Comparison of ENCODE assay signal across 15 cellular contexts in the genomic region with DNA sequence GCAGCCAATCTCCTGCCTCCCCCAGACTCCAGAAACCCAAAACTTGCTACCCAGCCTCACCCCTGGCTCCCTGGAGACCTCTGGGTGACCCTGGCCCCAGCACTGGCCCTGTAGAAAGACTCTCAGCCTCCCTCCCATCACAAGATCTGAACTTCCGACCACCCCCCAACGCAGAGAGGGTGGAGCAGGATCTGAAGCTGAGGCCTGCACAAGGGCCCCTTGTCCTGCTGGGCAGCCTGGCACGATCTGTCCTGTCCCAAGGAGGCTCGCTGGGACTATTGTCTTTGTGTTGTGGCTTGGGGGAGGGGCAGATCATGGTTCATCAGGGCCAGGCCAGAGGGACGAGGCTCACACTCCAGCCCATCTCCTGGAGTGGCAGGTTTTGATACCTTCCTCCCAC. TPM values are rescaled to one million over a fixed set of nuclear protein-coding genes. Genes with fewer than 3 reads are reported as not detected.
DNase-seq lines count a peak whose midpoint lies in the region; ATAC-seq, FAIRE-seq and TF ChIP-seq lines count a peak whose summit lies in the region.
"Had no signal": no experiment of that assay in that cellular context is flagged by ENCODE, and none has a peak within 500 bp of the region (broad histone marks: within the 10 kb centered on the region; RNA-seq: fewer than 3 reads in every experiment).

No MANE protein-coding gene starts in this region.

- DNase-seq in HepG2 (ENCODE audit: low spot score) = peak; percentile 40
- DNase-seq in right lobe of liver = no peak
- peak; percentile 84 to 89 for DNase-seq in hippocampal formation (lab: John Stamatoyannopoulos, UW)
- peak; percentile 65 to 97 (median 87) for DNase-seq in posterior cingulate gyrus
- no peak for DNase-seq in stimulated activated CD4-positive, alpha-beta T cell treated with anti-CD3 and anti-CD28 coated beads, Interleukin-4, amount 100 ng/mL, for 1 hour
- DNase-seq in T-helper 2 cell treated with Interferon-gamma antibody and Interleukin-4, amounts not matched to agents 5 μg/mL and 100 μg/mL, for 36 hours (ENCODE audit: low spot score) = no peak
- no peak for DNase-seq in activated effector memory CD4-positive, alpha-beta T cell treated with anti-CD3 and anti-CD28 coated beads, Interleukin-2, amount 50 U/mL, for 16 hours
- DNase-seq in effector memory CD8-positive, alpha-beta T cell = no peak
- DNase-seq: activated CD4-positive, alpha-beta T cell treated with anti-CD3 and anti-CD28 coated beads for 1 hour; activated T-cell treated with anti-CD3 and anti-CD28 coated beads, Interleukin-2, amount 50 U/mL, for 48 hours; NCI-H2171; T-cell; testis had no signal

- ATAC-seq in HepG2 (peak; percentile 16), right lobe of liver (no peak)
- no peak for ATAC-seq in effector memory CD8-positive, alpha-beta T cell (replicated peaks)

- WGBS in HepG2 (ENCODE audit: low lambda C conversion rate) = 0% methylated on average over 1 of the region's 5 CpGs
- WGBS in right lobe of liver (ENCODE audit: insufficient coverage, low coverage, low lambda C conversion rate, missing lambda C conversion rate) = no CpG with 5 or more reads among the region's 5 CpGs

- TF ChIP-seq EP300 in HepG2 (IDR thresholded peaks at IDR 0.05; ENCODE audit: low read depth in 2 of 2, low read length in 2 of 2) (no peak), HepG2 (CRISPR knock-in tag; IDR thresholded peaks at IDR 0.05; ENCODE audit: borderline replicate concordance) (no peak)

- H3K4me1 ChIP-seq in HepG2 (ENCODE audit: insufficient read depth, low read length) (peaks cover 25% of the 10 kb centered on the region), right lobe of liver (no peaks in the 10 kb centered on the region)

- no peaks in the 10 kb centered on the region for H3K9me3 Mint-ChIP-seq in T-helper 2 cell treated with Interferon-gamma antibody and Interleukin-4, amounts not matched to agents 5 μg/mL and 100 μg/mL, for 36 hours
- no peaks in the 10 kb centered on the region for H3K9me3 Mint-ChIP-seq in effector memory CD8-positive, alpha-beta T cell

- no peak overlapping the region for H2AFZ ChIP-seq in HepG2 (ENCODE audit: low read length)

- POLR2A ChIA-PET in HepG2 (lab: Yijun Ruan, JAX) = interaction anchor here (1.2 to 1.9 kb wide), 3 partner anchors 13 to 33 kb away, joined by 6 to 9 read pairs (median 7); partner anchors contain the start of gene PHLDA3

- no peak for TF ChIP-seq RAD21 in HepG2 (CRISPR knock-in tag; IDR thresholded peaks at IDR 0.05)

- no peaks in the 10 kb centered on the region for H3K36me3 ChIP-seq in HepG2 (replicated peaks in 1 of 2; ENCODE audit: control insufficient read depth in 1 of 2, insufficient read depth in 2 of 2, low read length in 2 of 2)
- no peaks in the 10 kb centered on the region for H3K36me3 ChIP-seq in right lobe of liver

- TF ChIP-seq CTCF in HepG2 (CRISPR knock-in tag; IDR thresholded peaks at IDR 0.05) (no peak), right lobe of liver (IDR thresholded peaks at IDR 0.05) (no peak)

- H3K27me3 ChIP-seq in HepG2 (ENCODE audit: control insufficient read depth in 1 of 2, insufficient read depth in 2 of 2, low read length in 2 of 2) = peaks cover 4 to 13% of the 10 kb centered on the region in 2 experiments; a peak in 4 of 5 replicates
- H3K27me3 ChIP-seq in right lobe of liver = no peaks in the 10 kb centered on the region
- H3K27me3 ChIP-seq: testis had no signal

- BruUV-seq in HepG2 (replicated peaks; lab: Mats Ljungman, UMichigan) = no TSS peak

- H3K9me3 ChIP-seq in HepG2 (ENCODE audit: low read length) (no peaks in the 10 kb centered on the region), right lobe of liver (no peaks in the 10 kb centered on the region)
- H3K9me3 ChIP-seq: testis had no signal

- CTCF ChIA-PET in HepG2 (lab: Yijun Ruan, JAX; ENCODE audit: low intra/inter-chr PET ratio, low total read pairs) = interaction anchor here (1.9 to 4.3 kb wide), 2 partner anchors 33 to 64 kb away, joined by 21 to 40 read pairs; no protein-coding TSS in a partner anchor

- H3K4me3 ChIP-seq in HepG2 (replicated peaks in 1 of 3; ENCODE audit: insufficient read depth in 1 of 3, low read depth in 2 of 3, low read length in 3 of 3) = peak overlapping the region in 1 of 3 experiments; percentile 18; a peak in 1 of 6 replicates
- no peak overlapping the region for H3K4me3 ChIP-seq in right lobe of liver
- H3K4me3 ChIP-seq: lung, testis had no signal

- in situ Hi-C loops in HepG2 (cut with HindIII; ENCODE audit: extremely low pct_ligation_motif_present, low pct_unique_long_range_greater_than_20kb) = loop anchor here (5.0 kb wide), 1 partner anchor 63 kb away; no protein-coding TSS in a partner anchor

- H3K4me3 Mint-ChIP-seq in T-helper 2 cell treated with Interferon-gamma antibody and Interleukin-4, amounts not matched to agents 5 μg/mL and 100 μg/mL, for 36 hours = no peak overlapping the region
- no peak overlapping the region for H3K4me3 Mint-ChIP-seq in effector memory CD8-positive, alpha-beta T cell
- H3K4me3 Mint-ChIP-seq: T-cell had no signal

- no peaks in the 10 kb centered on the region for H4K20me1 ChIP-seq in HepG2 (ENCODE audit: insufficient read depth, low read length)

- FAIRE-seq in HepG2 (lab: Jason Lieb, UNC) = no peak

- H3K4me2 ChIP-seq in HepG2 (ENCODE audit: low read depth, low read length) = peak overlapping the region; percentile 84

- no peaks in the 10 kb centered on the region for H3K79me2 ChIP-seq in HepG2 (ENCODE audit: insufficient read depth, low read length)

- intact Hi-C loops in HepG2 (cut with micrococcal nuclease; ENCODE audit: unreplicated experiment) = loop anchor here (1.0 to 2.0 kb wide), 3 partner anchors 20 to 64 kb away; partner anchors contain the start of gene PHLDA3
- intact Hi-C loops in right lobe of liver (cut with DNase I) = no loop called here
- intact Hi-C loops in posterior cingulate gyrus (cut with DNase I) = loop anchor here (1.0 to 5.0 kb wide), 3 partner anchors 14 to 33 kb away; partner anchors contain the start of gene PHLDA3

- no peaks in the 10 kb centered on the region for H3K36me3 Mint-ChIP-seq in T-helper 2 cell treated with Interferon-gamma antibody and Interleukin-4, amounts not matched to agents 5 μg/mL and 100 μg/mL, for 36 hours (ENCODE audit: low read depth)
- H3K36me3 Mint-ChIP-seq in effector memory CD8-positive, alpha-beta T cell (ENCODE audit: insufficient read depth) = peaks cover 3% of the 10 kb centered on the region
- H3K36me3 Mint-ChIP-seq: T-cell had no signal

- TF ChIP-seq POLR2A in HepG2 (IDR thresholded peaks at IDR 0.05; ENCODE audit: insufficient read depth in 1 of 2, low read depth in 2 of 2, low read length in 2 of 2) (no peak), right lobe of liver (IDR thresholded peaks at IDR 0.05) (no peak)

- H3K4me1 Mint-ChIP-seq in T-helper 2 cell treated with Interferon-gamma antibody and Interleukin-4, amounts not matched to agents 5 μg/mL and 100 μg/mL, for 36 hours (ENCODE audit: low read depth) = peaks cover 23% of the 10 kb centered on the region
- peaks cover 6 to 10% of the 10 kb centered on the region in 2 donors for H3K4me1 Mint-ChIP-seq in effector memory CD8-positive, alpha-beta T cell (ENCODE audit: low read depth in 2 of 2)

- H3K27me3 Mint-ChIP-seq in T-helper 2 cell treated with Interferon-gamma antibody and Interleukin-4, amounts not matched to agents 5 μg/mL and 100 μg/mL, for 36 hours (ENCODE audit: low read depth) = peaks cover 15% of the 10 kb centered on the region
- peaks cover 7 to 65% of the 10 kb centered on the region in 2 donors for H3K27me3 Mint-ChIP-seq in effector memory CD8-positive, alpha-beta T cell

- H3K27ac ChIP-seq in HepG2 (ENCODE audit: extremely low read length, insufficient read depth, low read length) = no peak overlapping the region
- H3K27ac ChIP-seq in right lobe of liver = no peak overlapping the region

- no peak overlapping the region for H3K27ac Mint-ChIP-seq in T-helper 2 cell treated with Interferon-gamma antibody and Interleukin-4, amounts not matched to agents 5 μg/mL and 100 μg/mL, for 36 hours
- H3K27ac Mint-ChIP-seq in effector memory CD8-positive, alpha-beta T cell = no peak overlapping the region
- H3K27ac Mint-ChIP-seq: T-cell had no signal

- no peak overlapping the region for H3K9ac ChIP-seq in HepG2 (ENCODE audit: insufficient read depth, low read depth, low read length)

RNA-seq across cellular contexts. Expression of gene PHLDA3, which starts 20.0 kb away (rescaled TPM):
- 29.1 and 33.6 TPM in 2 replicates for total RNA-seq in HepG2 (2016; rRNA removed; fragmentation: Illumina TruSeq; extraction: Trizol)
- 13.4 and 13.7 TPM in 2 replicates for total RNA-seq in HepG2 (2016; cell fraction: cytosol; rRNA removed; fragmentation: Illumina TruSeq; extraction: Trizol; ENCODE audit: low read depth)
- 29.0 and 34.8 TPM in 2 replicates for total RNA-seq in HepG2 (2016; cell fraction: insoluble cytoplasmic fraction; rRNA removed; fragmentation: Illumina TruSeq; extraction: Trizol)
- total RNA-seq in HepG2 (2016; cell fraction: membrane; rRNA removed; fragmentation: Illumina TruSeq; extraction: Trizol) = 27.3 and 32.8 TPM in 2 replicates
- total RNA-seq in HepG2 (2016; cell fraction: nucleus; rRNA removed; fragmentation: Illumina TruSeq; extraction: Trizol) = 15.5 and 17.9 TPM in 2 replicates
- polyA plus RNA-seq in HepG2 (2011; rRNA removed) = 16.7 and 25.1 TPM in 2 replicates
- polyA plus RNA-seq in HepG2 (2011; cell fraction: cytosol; rRNA removed) = 18.1 and 31.9 TPM in 2 replicates
- polyA plus RNA-seq in HepG2 (2011; cell fraction: nucleus; rRNA removed) = 18.6 and 19.4 TPM in 2 replicates
- 6.9 and 12.1 TPM in 2 replicates for polyA plus RNA-seq in HepG2 (2012)
- polyA plus RNA-seq in HepG2 (2016; cell fraction: cytosol; fragmentation: Illumina TruSeq; extraction: Trizol; ENCODE audit: low read depth) = 23.0 and 26.1 TPM in 2 replicates
- 47.7 and 53.8 TPM in 2 replicates for polyA plus RNA-seq in HepG2 (2016; cell fraction: insoluble cytoplasmic fraction; fragmentation: Illumina TruSeq; extraction: Trizol; ENCODE audit: low read depth)
- 39.2 and 43.9 TPM in 2 replicates for polyA plus RNA-seq in HepG2 (2016; cell fraction: membrane; fragmentation: Illumina TruSeq; extraction: Trizol; ENCODE audit: low read depth)
- 43.9 and 44.6 TPM in 2 replicates for polyA plus RNA-seq in HepG2 (2016; cell fraction: nucleus; fragmentation: Illumina TruSeq; extraction: Trizol; ENCODE audit: insufficient read depth, low read depth)
- polyA minus RNA-seq in HepG2 (2011; rRNA and poly(A)+ RNA removed; ENCODE audit: low replicate concordance) = 16.2 and 21.4 TPM in 2 replicates
- 11.5 and 15.4 TPM in 2 replicates for polyA minus RNA-seq in HepG2 (2011; cell fraction: cytosol; rRNA and poly(A)+ RNA removed)
- polyA minus RNA-seq in HepG2 (2011; cell fraction: nucleus; rRNA and poly(A)+ RNA removed) = 13.6 and 15.2 TPM in 2 replicates
- 10 to 100 TPM in 1 of 6 experiments, 1 to 10 TPM in 5; 1.0 to 10.9 (median 2.7) TPM for total RNA-seq in right lobe of liver

RNA-seq across cellular contexts. Expression of gene TNNI1, which starts 27.5 kb away (rescaled TPM):
- total RNA-seq in HepG2 (2016; rRNA removed; fragmentation: Illumina TruSeq; extraction: Trizol) (not detected in 2 replicates), right lobe of liver (1 to 10 TPM in 1 of 6 experiments, under 1 TPM in 2, not detected in 3; 0.26 to 2.0 (median 0.37) TPM)
- 0.09 TPM in 1 of 2 replicates, not detected in the other for total RNA-seq in HepG2 (2016; cell fraction: cytosol; rRNA removed; fragmentation: Illumina TruSeq; extraction: Trizol; ENCODE audit: low read depth)
- total RNA-seq in HepG2 (2016; cell fraction: insoluble cytoplasmic fraction; rRNA removed; fragmentation: Illumina TruSeq; extraction: Trizol) = not detected in 2 replicates
- 0.03 TPM in 1 of 2 replicates, not detected in the other for total RNA-seq in HepG2 (2016; cell fraction: membrane; rRNA removed; fragmentation: Illumina TruSeq; extraction: Trizol)
- total RNA-seq in HepG2 (2016; cell fraction: nucleus; rRNA removed; fragmentation: Illumina TruSeq; extraction: Trizol) = not detected in 2 replicates
- not detected in 2 replicates for polyA plus RNA-seq in HepG2 (2011; rRNA removed)
- not detected in 2 replicates for polyA plus RNA-seq in HepG2 (2011; cell fraction: cytosol; rRNA removed)
- polyA plus RNA-seq in HepG2 (2011; cell fraction: nucleus; rRNA removed) = not detected in 2 replicates
- 0.59 and 0.61 TPM in 2 replicates for polyA plus RNA-seq in HepG2 (2012)
- not detected in 2 replicates for polyA plus RNA-seq in HepG2 (2016; cell fraction: cytosol; fragmentation: Illumina TruSeq; extraction: Trizol; ENCODE audit: low read depth)
- not detected in 2 replicates for polyA plus RNA-seq in HepG2 (2016; cell fraction: insoluble cytoplasmic fraction; fragmentation: Illumina TruSeq; extraction: Trizol; ENCODE audit: low read depth)
- not detected in 2 replicates for polyA plus RNA-seq in HepG2 (2016; cell fraction: membrane; fragmentation: Illumina TruSeq; extraction: Trizol; ENCODE audit: low read depth)
- not detected in 2 replicates for polyA plus RNA-seq in HepG2 (2016; cell fraction: nucleus; fragmentation: Illumina TruSeq; extraction: Trizol; ENCODE audit: insufficient read depth, low read depth)
- not detected in 2 replicates for polyA minus RNA-seq in HepG2 (2011; rRNA and poly(A)+ RNA removed; ENCODE audit: low replicate concordance)
- not detected in 2 replicates for polyA minus RNA-seq in HepG2 (2011; cell fraction: cytosol; rRNA and poly(A)+ RNA removed)
- 0.12 and 0.13 TPM in 2 replicates for polyA minus RNA-seq in HepG2 (2011; cell fraction: nucleus; rRNA and poly(A)+ RNA removed)
- total RNA-seq: A673, T-cell had no signal

RNA-seq across cellular contexts. Expression of gene LAD1, which starts 49.9 kb away (rescaled TPM):
- 41.2 and 65.6 TPM in 2 replicates for total RNA-seq in HepG2 (2016; rRNA removed; fragmentation: Illumina TruSeq; extraction: Trizol)
- 11.0 and 15.5 TPM in 2 replicates for total RNA-seq in HepG2 (2016; cell fraction: cytosol; rRNA removed; fragmentation: Illumina TruSeq; extraction: Trizol; ENCODE audit: low read depth)
- 41.4 and 67.3 TPM in 2 replicates for total RNA-seq in HepG2 (2016; cell fraction: insoluble cytoplasmic fraction; rRNA removed; fragmentation: Illumina TruSeq; extraction: Trizol)
- total RNA-seq in HepG2 (2016; cell fraction: membrane; rRNA removed; fragmentation: Illumina TruSeq; extraction: Trizol) = 26.5 and 29.9 TPM in 2 replicates
- 43.9 and 47.8 TPM in 2 replicates for total RNA-seq in HepG2 (2016; cell fraction: nucleus; rRNA removed; fragmentation: Illumina TruSeq; extraction: Trizol)
- 10.8 and 16.3 TPM in 2 replicates for polyA plus RNA-seq in HepG2 (2011; rRNA removed)
- polyA plus RNA-seq in HepG2 (2011; cell fraction: cytosol; rRNA removed) = 9.4 and 9.8 TPM in 2 replicates
- polyA plus RNA-seq in HepG2 (2011; cell fraction: nucleus; rRNA removed) = 11.5 and 21.4 TPM in 2 replicates
- polyA plus RNA-seq in HepG2 (2012) = 18.4 and 19.1 TPM in 2 replicates
- polyA plus RNA-seq in HepG2 (2016; cell fraction: cytosol; fragmentation: Illumina TruSeq; extraction: Trizol; ENCODE audit: low read depth) = 11.7 and 13.7 TPM in 2 replicates
- 55.2 and 58.0 TPM in 2 replicates for polyA plus RNA-seq in HepG2 (2016; cell fraction: insoluble cytoplasmic fraction; fragmentation: Illumina TruSeq; extraction: Trizol; ENCODE audit: low read depth)
- polyA plus RNA-seq in HepG2 (2016; cell fraction: membrane; fragmentation: Illumina TruSeq; extraction: Trizol; ENCODE audit: low read depth) = 25.4 and 27.9 TPM in 2 replicates
- polyA plus RNA-seq in HepG2 (2016; cell fraction: nucleus; fragmentation: Illumina TruSeq; extraction: Trizol; ENCODE audit: insufficient read depth, low read depth) = 64.1 and 70.5 TPM in 2 replicates
- polyA minus RNA-seq in HepG2 (2011; rRNA and poly(A)+ RNA removed; ENCODE audit: low replicate concordance) = 0.16 and 19.5 TPM in 2 replicates
- polyA minus RNA-seq in HepG2 (2011; cell fraction: cytosol; rRNA and poly(A)+ RNA removed) = 6.4 and 8.8 TPM in 2 replicates
- polyA minus RNA-seq in HepG2 (2011; cell fraction: nucleus; rRNA and poly(A)+ RNA removed) = 22.8 and 27.4 TPM in 2 replicates
- 10 to 100 TPM; 12.2 to 26.7 (median 19.4) TPM for total RNA-seq in right lobe of liver
- total RNA-seq: A673 had no signal

RNA-seq across cellular contexts. Expression of gene CSRP1, which starts 57.9 kb away (rescaled TPM):
- total RNA-seq in HepG2 (2016; rRNA removed; fragmentation: Illumina TruSeq; extraction: Trizol) = 68.9 and 70.8 TPM in 2 replicates
- 12.3 and 12.8 TPM in 2 replicates for total RNA-seq in HepG2 (2016; cell fraction: cytosol; rRNA removed; fragmentation: Illumina TruSeq; extraction: Trizol; ENCODE audit: low read depth)
- total RNA-seq in HepG2 (2016; cell fraction: insoluble cytoplasmic fraction; rRNA removed; fragmentation: Illumina TruSeq; extraction: Trizol) = 66.1 and 69.5 TPM in 2 replicates
- total RNA-seq in HepG2 (2016; cell fraction: membrane; rRNA removed; fragmentation: Illumina TruSeq; extraction: Trizol) = 28.9 and 33.8 TPM in 2 replicates
- 35.6 and 44.2 TPM in 2 replicates for total RNA-seq in HepG2 (2016; cell fraction: nucleus; rRNA removed; fragmentation: Illumina TruSeq; extraction: Trizol)
- 14.5 and 17.7 TPM in 2 replicates for polyA plus RNA-seq in HepG2 (2011; rRNA removed)
- polyA plus RNA-seq in HepG2 (2011; cell fraction: cytosol; rRNA removed) = 15.2 and 17.2 TPM in 2 replicates
- polyA plus RNA-seq in HepG2 (2011; cell fraction: nucleus; rRNA removed) = 10.9 and 14.9 TPM in 2 replicates
- polyA plus RNA-seq in HepG2 (2012) = 9.9 and 18.8 TPM in 2 replicates
- 15.3 and 18.6 TPM in 2 replicates for polyA plus RNA-seq in HepG2 (2016; cell fraction: cytosol; fragmentation: Illumina TruSeq; extraction: Trizol; ENCODE audit: low read depth)
- polyA plus RNA-seq in HepG2 (2016; cell fraction: insoluble cytoplasmic fraction; fragmentation: Illumina TruSeq; extraction: Trizol; ENCODE audit: low read depth) = 83.1 and 92.4 TPM in 2 replicates
- polyA plus RNA-seq in HepG2 (2016; cell fraction: membrane; fragmentation: Illumina TruSeq; extraction: Trizol; ENCODE audit: low read depth) = 29.6 and 30.8 TPM in 2 replicates
- 54.3 and 54.9 TPM in 2 replicates for polyA plus RNA-seq in HepG2 (2016; cell fraction: nucleus; fragmentation: Illumina TruSeq; extraction: Trizol; ENCODE audit: insufficient read depth, low read depth)
- polyA minus RNA-seq in HepG2 (2011; rRNA and poly(A)+ RNA removed; ENCODE audit: low replicate concordance) = 22.9 and 266 TPM in 2 replicates
- polyA minus RNA-seq in HepG2 (2011; cell fraction: cytosol; rRNA and poly(A)+ RNA removed) = 8.4 and 9.1 TPM in 2 replicates
- 9.1 and 11.7 TPM in 2 replicates for polyA minus RNA-seq in HepG2 (2011; cell fraction: nucleus; rRNA and poly(A)+ RNA removed)
- total RNA-seq in right lobe of liver = 100 to 1,000 TPM in 2 of 6 experiments, 10 to 100 TPM in 4; 54.9 to 158 (median 87.0) TPM

Comparison
In these comparisons a context has a peak if more than half of its experiments do, and no peak if none do; other contexts are left out.
1. DNase-seq: peak in HepG2 (single experiment), hippocampal formation (2 of 2) and posterior cingulate gyrus (10 of 10); none in right lobe of liver (0 of 3), stimulated activated CD4-positive, alpha-beta T cell treated with anti-CD3 and anti-CD28 coated beads, Interleukin-4, amount 100 ng/mL, for 1 hour (single experiment), T-helper 2 cell treated with Interferon-gamma antibody and Interleukin-4, amounts not matched to agents 5 μg/mL and 100 μg/mL, for 36 hours (single experiment), activated effector memory CD4-positive, alpha-beta T cell treated with anti-CD3 and anti-CD28 coated beads, Interleukin-2, amount 50 U/mL, for 16 hours (single experiment) and effector memory CD8-positive, alpha-beta T cell (0 of 3).
2. intact Hi-C loops: an anchor here in HepG2 (1.0 to 2.0 kb wide) and posterior cingulate gyrus (1.0 to 5.0 kb wide); none called in right lobe of liver.